13 cellular contexts compared by ENCODE assay signal in the genomic region with DNA sequence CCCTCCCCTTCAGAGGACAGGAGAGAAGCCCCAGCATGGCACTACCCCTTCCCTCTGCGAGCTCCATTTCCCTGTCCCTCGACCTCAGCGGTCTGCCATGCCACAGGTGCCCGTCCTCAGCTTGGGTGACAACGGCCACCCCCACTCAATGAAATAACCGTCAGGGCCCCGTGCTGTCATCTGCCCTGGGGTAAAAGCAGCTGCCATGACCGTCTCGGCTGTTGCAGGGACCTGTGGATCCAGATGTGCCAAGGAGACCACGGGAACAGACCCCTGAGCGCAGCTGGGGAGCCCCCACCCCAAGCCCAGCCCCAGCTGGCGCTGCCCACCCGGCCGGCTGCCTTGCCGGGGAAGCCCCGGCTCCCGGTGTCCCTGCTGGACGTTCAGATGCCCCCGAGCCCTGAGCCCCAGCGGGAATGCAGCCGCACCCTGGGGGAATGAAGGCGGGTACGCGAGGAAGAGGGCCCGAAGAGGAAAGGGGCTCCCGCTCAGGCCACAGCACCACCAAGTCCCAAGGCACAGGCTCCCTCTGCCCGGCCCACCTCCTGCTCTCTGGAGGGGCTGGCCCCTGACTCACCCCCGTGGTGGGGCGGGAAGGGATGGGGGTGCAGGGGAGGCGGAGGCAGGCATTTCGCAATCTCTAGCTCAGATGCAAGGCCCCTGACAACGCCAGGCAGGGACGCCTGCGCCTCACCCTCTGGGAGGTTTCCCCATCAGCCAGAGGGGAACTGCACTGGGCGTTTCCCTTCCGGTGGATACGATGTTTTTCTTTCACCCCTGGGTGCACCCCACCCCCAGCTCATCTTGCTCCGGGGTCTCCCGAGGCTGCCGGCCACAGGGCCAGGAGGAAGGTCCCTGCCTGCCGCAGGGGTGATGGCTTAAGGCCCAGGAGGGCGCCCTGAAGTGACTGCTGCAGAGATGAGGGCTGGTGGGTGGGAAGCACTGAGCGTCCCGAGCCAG. TPM values are rescaled to one million over a fixed set of nuclear protein-coding genes. Genes with fewer than 3 reads are reported as not detected.
DNase-seq lines count a peak whose midpoint lies in the region; ATAC-seq, FAIRE-seq and TF ChIP-seq lines count a peak whose summit lies in the region.
"Had no signal": no experiment of that assay in that cellular context is flagged by ENCODE, and none has a peak within 500 bp of the region (broad histone marks: within the 10 kb centered on the region; RNA-seq: fewer than 3 reads in every experiment).

No MANE protein-coding gene starts in this region.

- H3K79me2 ChIP-seq in HepG2 (ENCODE audit: insufficient read depth, low read length), result peaks cover 7% of the 10 kb centered on the region

- H3K4me1 ChIP-seq in breast epithelium (peaks cover 0 to 2% of the 10 kb centered on the region in 2 donors), HepG2 (ENCODE audit: insufficient read depth, low read length) (no peaks in the 10 kb centered on the region), ascending aorta (peaks cover 4 to 5% of the 10 kb centered on the region in 2 donors)

- ATAC-seq in HepG2, result no peak
- no peak for ATAC-seq in stimulated activated memory B cell treated with anti-CD40 and anti-IgM and Interleukin-4, amounts not matched to agents 10 μg/mL and 1 μg/mL and 100 μg/mL, for 72 hours

- CTCF ChIA-PET in MCF 10A (lab: Yijun Ruan, JAX) (no interaction called here), HepG2 (lab: Yijun Ruan, JAX; ENCODE audit: low intra/inter-chr PET ratio, low total read pairs) (no interaction called here)

- H3K27me3 Mint-ChIP-seq in MCF 10A (ENCODE audit: insufficient read depth, unreplicated experiment), result no peaks in the 10 kb centered on the region
- H3K27me3 Mint-ChIP-seq in stimulated activated memory B cell treated with anti-CD40 and anti-IgM and Interleukin-4, amounts not matched to agents 10 μg/mL and 1 μg/mL and 100 μg/mL, for 72 hours, result peaks cover 25% of the 10 kb centered on the region

- 96% methylated on average over 34 of the region's 44 CpGs for WGBS in HepG2 (ENCODE audit: low lambda C conversion rate)

- POLR2A ChIA-PET in MCF 10A (lab: Yijun Ruan, JAX), result no interaction called here
- POLR2A ChIA-PET in HepG2 (lab: Yijun Ruan, JAX), result no interaction called here

- FAIRE-seq in HepG2 (lab: Jason Lieb, UNC), result no peak
- FAIRE-seq: GM18507 had no signal

- H3K4me1 Mint-ChIP-seq in MCF 10A (ENCODE audit: insufficient read depth, unreplicated experiment), result no peaks in the 10 kb centered on the region
- H3K4me1 Mint-ChIP-seq in stimulated activated memory B cell treated with anti-CD40 and anti-IgM and Interleukin-4, amounts not matched to agents 10 μg/mL and 1 μg/mL and 100 μg/mL, for 72 hours, result no peaks in the 10 kb centered on the region

- peak; percentile 13 to 49 for DNase-seq in breast epithelium (ENCODE audit: low spot score in 2 of 2)
- DNase-seq in MCF 10A (ENCODE audit: unreplicated experiment), result no peak
- peak; percentile 87 for DNase-seq in amniotic epithelial cell (ENCODE audit: low read depth)
- no peak for DNase-seq in HepG2 (ENCODE audit: low spot score)
- no peak for DNase-seq in NCI-H1105 (lab: John Stamatoyannopoulos, UW)
- no peak for DNase-seq in ascending aorta (ENCODE audit: low spot score in 2 of 2)
- DNase-seq in SHP77 (lab: John Stamatoyannopoulos, UW), result no peak
- DNase-seq: 8988T; stimulated activated CD8-positive, alpha-beta memory T cell treated with anti-CD3 and anti-CD28 coated beads, Interleukin-4, amount 100 ng/mL, for 48 hours had no signal

- H3K4me2 ChIP-seq in HepG2 (ENCODE audit: low read depth, low read length), result no peak overlapping the region
- H3K4me2 ChIP-seq: smooth muscle cell had no signal

- no peak for TF ChIP-seq POLR2A in breast epithelium (IDR thresholded peaks at IDR 0.05)
- TF ChIP-seq POLR2A in HepG2 (IDR thresholded peaks at IDR 0.05; ENCODE audit: insufficient read depth in 1 of 2, low read depth in 2 of 2, low read length in 2 of 2), result no peak

- H4K20me1 ChIP-seq in HepG2 (ENCODE audit: insufficient read depth, low read length), result 0 out of 2 replicates have a peak, but pooled peaks cover 4% of the 10 kb centered on the region

- TF ChIP-seq EP300 in HepG2 (IDR thresholded peaks at IDR 0.05; ENCODE audit: low read depth in 2 of 2, low read length in 2 of 2) (no peak), HepG2 (CRISPR knock-in tag; IDR thresholded peaks at IDR 0.05; ENCODE audit: borderline replicate concordance) (no peak)

- no peak overlapping the region for H3K27ac Mint-ChIP-seq in MCF 10A (ENCODE audit: low read depth, unreplicated experiment)
- no peak overlapping the region for H3K27ac Mint-ChIP-seq in stimulated activated memory B cell treated with anti-CD40 and anti-IgM and Interleukin-4, amounts not matched to agents 10 μg/mL and 1 μg/mL and 100 μg/mL, for 72 hours

- no peaks in the 10 kb centered on the region for H3K36me3 ChIP-seq in breast epithelium
- peaks cover 15 to 45% of the 10 kb centered on the region in 2 experiments; a peak in 3 of 5 replicates for H3K36me3 ChIP-seq in HepG2 (replicated peaks in 1 of 2; ENCODE audit: control insufficient read depth in 1 of 2, insufficient read depth in 2 of 2, low read length in 2 of 2)
- peaks cover 50 to 65% of the 10 kb centered on the region in 2 donors for H3K36me3 ChIP-seq in ascending aorta

- TF ChIP-seq RAD21 in HepG2 (CRISPR knock-in tag; IDR thresholded peaks at IDR 0.05), result no peak

- H3K4me3 Mint-ChIP-seq in MCF 10A (ENCODE audit: unreplicated experiment), result no peak overlapping the region
- no peak overlapping the region for H3K4me3 Mint-ChIP-seq in stimulated activated memory B cell treated with anti-CD40 and anti-IgM and Interleukin-4, amounts not matched to agents 10 μg/mL and 1 μg/mL and 100 μg/mL, for 72 hours

- TF ChIP-seq CTCF in breast epithelium (IDR thresholded peaks at IDR 0.05), result no peak
- no peak for TF ChIP-seq CTCF in MCF 10A (IDR thresholded peaks at IDR 0.05; ENCODE audit: unreplicated experiment)
- TF ChIP-seq CTCF in HepG2 (CRISPR knock-in tag; IDR thresholded peaks at IDR 0.05), result no peak
- TF ChIP-seq CTCF in ascending aorta (IDR thresholded peaks at IDR 0.05), result no peak

- intact Hi-C loops in breast epithelium (cut with DNase I; ENCODE audit: low total_unique reads), result no loop called here
- intact Hi-C loops in MCF 10A (cut with micrococcal nuclease), result no loop called here
- intact Hi-C loops in HepG2 (cut with micrococcal nuclease; ENCODE audit: unreplicated experiment), result no loop called here
- intact Hi-C loops in ascending aorta (cut with DNase I), result no loop called here

- no peak overlapping the region for H3K4me3 ChIP-seq in breast epithelium
- H3K4me3 ChIP-seq in HepG2 (replicated peaks in 1 of 3; ENCODE audit: insufficient read depth in 1 of 3, low read depth in 2 of 3, low read length in 3 of 3), result no peak overlapping the region
- no peak overlapping the region for H3K4me3 ChIP-seq in ascending aorta
- H3K4me3 ChIP-seq: smooth muscle cell had no signal

- H3K9me3 ChIP-seq in breast epithelium (no peaks in the 10 kb centered on the region), HepG2 (ENCODE audit: low read length) (no peaks in the 10 kb centered on the region), ascending aorta (no peaks in the 10 kb centered on the region)

- BruUV-seq in MCF 10A (replicated peaks; lab: Mats Ljungman, UMichigan), result no TSS peak
- no TSS peak for BruUV-seq in HepG2 (replicated peaks; lab: Mats Ljungman, UMichigan)

- peak overlapping the region in 1 of 2 donors; percentile 5 for H3K27ac ChIP-seq in breast epithelium
- H3K27ac ChIP-seq in HepG2 (ENCODE audit: extremely low read length, insufficient read depth, low read length), result no peak overlapping the region
- H3K27ac ChIP-seq in ascending aorta, result no peak overlapping the region
- H3K27ac ChIP-seq: VCaP had no signal

- H3K9me3 Mint-ChIP-seq in MCF 10A (ENCODE audit: unreplicated experiment), result no peaks in the 10 kb centered on the region
- H3K9me3 Mint-ChIP-seq in stimulated activated memory B cell treated with anti-CD40 and anti-IgM and Interleukin-4, amounts not matched to agents 10 μg/mL and 1 μg/mL and 100 μg/mL, for 72 hours, result no peaks in the 10 kb centered on the region

- H3K9ac ChIP-seq in HepG2 (ENCODE audit: insufficient read depth, low read depth, low read length), result no peak overlapping the region

- H2AFZ ChIP-seq in HepG2 (ENCODE audit: low read length), result no peak overlapping the region

- peaks cover 32% of the 10 kb centered on the region for H3K36me3 Mint-ChIP-seq in MCF 10A (ENCODE audit: insufficient read depth, unreplicated experiment)
- no peaks in the 10 kb centered on the region for H3K36me3 Mint-ChIP-seq in stimulated activated memory B cell treated with anti-CD40 and anti-IgM and Interleukin-4, amounts not matched to agents 10 μg/mL and 1 μg/mL and 100 μg/mL, for 72 hours

- H3K27me3 ChIP-seq in breast epithelium (no peaks in the 10 kb centered on the region), HepG2 (ENCODE audit: control insufficient read depth in 1 of 2, insufficient read depth in 2 of 2, low read length in 2 of 2) (no peaks in the 10 kb centered on the region), ascending aorta (no peaks in the 10 kb centered on the region)

- in situ Hi-C loops in HepG2 (cut with HindIII; ENCODE audit: extremely low pct_ligation_motif_present, low pct_unique_long_range_greater_than_20kb), result no loop called here

RNA-seq across cellular contexts. Expression of gene NACC2, which starts 49.2 kb away (rescaled TPM):
- total RNA-seq in breast epithelium, result 10 to 100 TPM; 14.0 to 24.2 (median 19.3) TPM
- total RNA-seq in MCF 10A (2022), result 16.5 and 20.2 TPM in 2 replicates
- 10.5 and 12.3 TPM in 2 replicates for total RNA-seq in HepG2 (2016; rRNA removed; fragmentation: Illumina TruSeq; extraction: Trizol)
- total RNA-seq in HepG2 (2016; cell fraction: cytosol; rRNA removed; fragmentation: Illumina TruSeq; extraction: Trizol; ENCODE audit: low read depth), result 2.1 and 2.2 TPM in 2 replicates
- total RNA-seq in HepG2 (2016; cell fraction: insoluble cytoplasmic fraction; rRNA removed; fragmentation: Illumina TruSeq; extraction: Trizol), result 9.0 and 12.3 TPM in 2 replicates
- total RNA-seq in HepG2 (2016; cell fraction: membrane; rRNA removed; fragmentation: Illumina TruSeq; extraction: Trizol), result 5.3 TPM in 2 replicates
- 8.0 and 9.6 TPM in 2 replicates for total RNA-seq in HepG2 (2016; cell fraction: nucleus; rRNA removed; fragmentation: Illumina TruSeq; extraction: Trizol)
- polyA plus RNA-seq in HepG2 (2011; rRNA removed), result 5.9 and 6.3 TPM in 2 replicates
- 4.1 and 5.8 TPM in 2 replicates for polyA plus RNA-seq in HepG2 (2011; cell fraction: cytosol; rRNA removed)
- polyA plus RNA-seq in HepG2 (2011; cell fraction: nucleus; rRNA removed), result 28.9 and 40.8 TPM in 2 replicates
- 6.2 and 7.1 TPM in 2 replicates for polyA plus RNA-seq in HepG2 (2012)
- polyA plus RNA-seq in HepG2 (2016; cell fraction: cytosol; fragmentation: Illumina TruSeq; extraction: Trizol; ENCODE audit: low read depth), result 0.80 TPM in 2 replicates
- polyA plus RNA-seq in HepG2 (2016; cell fraction: insoluble cytoplasmic fraction; fragmentation: Illumina TruSeq; extraction: Trizol; ENCODE audit: low read depth), result 8.9 and 10.6 TPM in 2 replicates
- 2.4 and 2.5 TPM in 2 replicates for polyA plus RNA-seq in HepG2 (2016; cell fraction: membrane; fragmentation: Illumina TruSeq; extraction: Trizol; ENCODE audit: low read depth)
- 15.3 and 15.7 TPM in 2 replicates for polyA plus RNA-seq in HepG2 (2016; cell fraction: nucleus; fragmentation: Illumina TruSeq; extraction: Trizol; ENCODE audit: insufficient read depth, low read depth)
- polyA minus RNA-seq in HepG2 (2011; rRNA and poly(A)+ RNA removed; ENCODE audit: low replicate concordance), result 14.5 and 16.4 TPM in 2 replicates
- 9.2 and 9.6 TPM in 2 replicates for polyA minus RNA-seq in HepG2 (2011; cell fraction: cytosol; rRNA and poly(A)+ RNA removed)
- 10.6 and 13.4 TPM in 2 replicates for polyA minus RNA-seq in HepG2 (2011; cell fraction: nucleus; rRNA and poly(A)+ RNA removed)
- 72.2 TPM for total RNA-seq in ascending aorta

Comparison
In these comparisons a context has a peak if more than half of its experiments do, and no peak if none do; other contexts are left out.
1. DNase-seq: peak in breast epithelium (2 of 2) and amniotic epithelial cell (single experiment); none in MCF 10A (single experiment), HepG2 (single experiment), NCI-H1105 (single experiment), ascending aorta (0 of 2) and SHP77 (0 of 2).